Comparison of ENCODE assay signal across 25 cellular contexts in the genomic region with DNA sequence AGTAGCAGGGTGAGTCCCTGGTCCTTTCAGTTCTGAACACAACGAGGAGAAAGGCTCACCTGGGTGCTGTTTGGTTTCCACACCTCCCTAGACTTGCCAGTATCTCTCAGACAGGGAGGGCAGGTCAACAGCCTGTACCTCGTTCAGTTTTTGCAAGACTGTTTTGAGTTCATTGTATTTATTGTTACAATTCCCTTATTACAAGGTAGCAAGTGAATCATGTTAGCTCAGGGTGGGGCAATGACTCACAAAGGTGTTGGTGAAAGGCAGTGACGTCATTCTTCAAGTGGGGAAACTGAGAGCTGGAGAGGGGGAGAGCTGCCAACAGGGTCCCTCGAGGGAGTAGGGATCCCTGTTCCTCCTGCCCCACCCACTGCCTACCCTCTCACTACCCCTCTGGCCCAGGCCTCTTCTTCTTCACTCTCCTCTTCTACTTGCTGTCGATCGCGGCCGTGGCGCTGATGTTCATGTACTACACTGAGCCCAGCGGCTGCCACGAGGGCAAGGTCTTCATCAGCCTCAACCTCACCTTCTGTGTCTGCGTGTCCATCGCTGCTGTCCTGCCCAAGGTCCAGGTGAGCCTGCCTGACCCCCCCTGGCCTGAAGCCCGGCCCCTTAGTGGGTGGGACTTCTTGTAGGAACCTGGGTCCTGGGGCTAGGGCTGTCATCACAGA. TPM values are rescaled to one million over a fixed set of nuclear protein-coding genes. Genes with fewer than 3 reads are reported as not detected.
DNase-seq lines count a peak whose midpoint lies in the region; ATAC-seq, FAIRE-seq and TF ChIP-seq lines count a peak whose summit lies in the region.
"Had no signal": no experiment of that assay in that cellular context is flagged by ENCODE, and none has a peak within 500 bp of the region (broad histone marks: within the 10 kb centered on the region; RNA-seq: fewer than 3 reads in every experiment).

No MANE protein-coding gene starts in this region.

- no peak overlapping the region for H3K9ac ChIP-seq in GM12878 (ENCODE audit: control insufficient read depth, insufficient read depth, low read length)
- H3K9ac ChIP-seq in endodermal cell (ENCODE audit: extremely low read depth, low read length, poor library complexity, severe bottlenecking), result no peak overlapping the region

- H3K4me3 ChIP-seq in GM12865 (ENCODE audit: low read depth, low read length), result no peak overlapping the region
- no peak overlapping the region for H3K4me3 ChIP-seq in GM12878
- H3K4me3 ChIP-seq in endodermal cell (ENCODE audit: low read length), result no peak overlapping the region
- H3K4me3 ChIP-seq: coronary artery, smooth muscle cell had no signal

- TF ChIP-seq POLR2A in GM12878 (IDR thresholded peaks at IDR 0.05; ENCODE audit: low read depth, low read length), result no peak

- TF ChIP-seq EP300 in GM12878 (IDR thresholded peaks at IDR 0.05; ENCODE audit: borderline replicate concordance in 1 of 2, control insufficient read depth in 1 of 2, low read depth in 2 of 2, low read length in 2 of 2), result no peak

- RAD21 ChIA-PET in GM12878 (lab: Charles Lee; ENCODE audit: unreplicated experiment), result interaction anchor here (1.4 to 9.6 kb wide), 4 partner anchors 31 to 122 kb away, joined by 3 to 99 read pairs (median 52); no protein-coding TSS in a partner anchor

- peaks cover 11% of the 10 kb centered on the region for H3K4me1 ChIP-seq in GM12878 (ENCODE audit: control insufficient read depth, insufficient read depth, low read length)
- H3K4me1 ChIP-seq in endodermal cell (ENCODE audit: control insufficient read depth, insufficient read depth, low read length), result no peaks in the 10 kb centered on the region

- no peaks in the 10 kb centered on the region for H4K20me1 ChIP-seq in GM12878 (ENCODE audit: control insufficient read depth, insufficient read depth)

- intact Hi-C loops in GM12878 (cut with micrococcal nuclease; ENCODE audit: unreplicated experiment), result no loop called here
- intact Hi-C loops in left colon (cut with DNase I, micrococcal nuclease), result no loop called here

- peak; percentile 28 for DNase-seq in GM12865 (ENCODE audit: low read depth)
- no peak for DNase-seq in GM12878 (ENCODE audit: low read depth, low spot score)
- DNase-seq in left colon, result no peak
- DNase-seq in CD1c-positive myeloid dendritic cell (ENCODE audit: extremely low spot score), result no peak
- DNase-seq in effector CD8-positive, alpha-beta T cell (lab: John Stamatoyannopoulos, UW), result no peak
- no peak for DNase-seq in endodermal cell
- DNase-seq in NCI-H2107 (lab: John Stamatoyannopoulos, UW), result no peak
- DNase-seq: activated CD4-positive, alpha-beta T cell treated with anti-CD3 and anti-CD28 coated beads, Interleukin-2, amount 10 ng/mL, durations not matched to agents 24 days and 14 days; activated naive CD4-positive, alpha-beta T cell treated with anti-CD3 and anti-CD28 coated beads for 36 hours; activated T-cell treated with anti-CD3 and anti-CD28 coated beads, Interleukin-2, amount 50 U/mL, for 48 hours; HFFc6; KG1; kidney glomerular epithelial cell; MV-4-11; stimulated activated CD4-positive, alpha-beta T cell treated with anti-CD3 and anti-CD28 coated beads, Interleukin-2, amount 100 ng/mL, for 24 hours; substantia nigra had no signal

- 0 out of 2 replicates have a peak overlapping the region, but pooled peaks have one; percentile 3 for H3K27ac ChIP-seq in 22Rv1
- no peak overlapping the region for H3K27ac ChIP-seq in GM12878 (ENCODE audit: control insufficient read depth, insufficient read depth)
- no peak overlapping the region for H3K27ac ChIP-seq in endodermal cell (ENCODE audit: low read depth, low read length)
- H3K27ac ChIP-seq: coronary artery, VCaP had no signal

- in situ Hi-C loops in GM12878 (cut with MboI), result loop anchor here (10.0 kb wide), 2 partner anchors 118 to 242 kb away; no protein-coding TSS in a partner anchor

- no peaks in the 10 kb centered on the region for H3K4me1 Mint-ChIP-seq in endodermal cell
- H3K4me1 Mint-ChIP-seq: activated CD4-positive, alpha-beta T cell treated with anti-CD3 and anti-CD28 coated beads, Interleukin-2, amount 10 ng/mL, durations not matched to agents 24 days and 14 days had no signal

- FAIRE-seq in GM12878 (lab: Jason Lieb, UNC), result no peak
- FAIRE-seq: D721Med had no signal

- H3K4me3 Mint-ChIP-seq in endodermal cell, result no peak overlapping the region
- H3K4me3 Mint-ChIP-seq: activated CD4-positive, alpha-beta T cell treated with anti-CD3 and anti-CD28 coated beads, Interleukin-2, amount 10 ng/mL, durations not matched to agents 24 days and 14 days; activated naive CD4-positive, alpha-beta T cell treated with anti-CD3 and anti-CD28 coated beads for 36 hours; CD14-positive monocyte; HFFc6; stimulated activated effector memory CD8-positive, alpha-beta T cell treated with anti-CD3 and anti-CD28 coated beads, Interleukin-12 subunit alpha, Interleukin-12 subunit beta, amount 100 ng/mL, for 72 hours had no signal

- H3K27me3 ChIP-seq in GM12878 (replicated peaks in 1 of 2; ENCODE audit: control insufficient read depth in 2 of 2, insufficient read depth in 2 of 2, low read length in 1 of 2) (no peaks in the 10 kb centered on the region), endodermal cell (ENCODE audit: control insufficient read depth, insufficient read depth, low read length, poor library complexity, severe bottlenecking) (no peaks in the 10 kb centered on the region)

- BruUV-seq in GM12878 (replicated peaks; lab: Mats Ljungman, UMichigan), result no TSS peak

- H3K79me2 ChIP-seq in GM12878 (ENCODE audit: control insufficient read depth, insufficient read depth, low read length), result no peaks in the 10 kb centered on the region

- H3K4me2 ChIP-seq in GM12878 (ENCODE audit: control insufficient read depth, insufficient read depth), result no peak overlapping the region
- H3K4me2 ChIP-seq: smooth muscle cell had no signal

- H3K36me3 ChIP-seq in GM12878 (ENCODE audit: control insufficient read depth in 2 of 2, insufficient read depth in 2 of 2, low read length in 1 of 2) (no peaks in the 10 kb centered on the region; a peak in 1 of 4 replicates), endodermal cell (ENCODE audit: control insufficient read depth, insufficient read depth, low read length) (no peaks in the 10 kb centered on the region)

- H3K9me3 Mint-ChIP-seq in endodermal cell, result no peaks in the 10 kb centered on the region
- H3K9me3 Mint-ChIP-seq: activated CD4-positive, alpha-beta T cell treated with anti-CD3 and anti-CD28 coated beads, Interleukin-2, amount 10 ng/mL, durations not matched to agents 24 days and 14 days; activated naive CD4-positive, alpha-beta T cell treated with anti-CD3 and anti-CD28 coated beads for 36 hours; CD14-positive monocyte; HFFc6; stimulated activated effector memory CD8-positive, alpha-beta T cell treated with anti-CD3 and anti-CD28 coated beads, Interleukin-12 subunit alpha, Interleukin-12 subunit beta, amount 100 ng/mL, for 72 hours had no signal

- SMC1A ChIA-PET in GM12878 (lab: Charles Lee; ENCODE audit: uncharacterized antibody, unreplicated experiment), result interaction anchor here (1.0 to 8.5 kb wide), 8 partner anchors 10 to 123 kb away, joined by 3 to 135 read pairs (median 6); no protein-coding TSS in a partner anchor

- CTCF ChIA-PET in GM12878 (lab: Yijun Ruan, JAX), result interaction anchor here (0.6 to 10.6 kb wide), 7 partner anchors 15 to 264 kb away, joined by 3 to 204 read pairs (median 41); no protein-coding TSS in a partner anchor

- 70% methylated on average over 14 of the region's 14 CpGs for WGBS in GM12878 (ENCODE audit: insufficient coverage, insufficient replicate concordance, low lambda C conversion rate, missing lambda C conversion rate)
- WGBS in endodermal cell (ENCODE audit: insufficient coverage in 1 of 2, insufficient read length in 1 of 2), 2 experiments, result 87 to 97% methylated on average over 11 to 14 of the region's 14 CpGs

- no peak overlapping the region for H2AFZ ChIP-seq in GM12878 (ENCODE audit: control insufficient read depth, low read depth, low read length)

- no peak for TF ChIP-seq CTCF in 22Rv1 (IDR thresholded peaks at IDR 0.05)
- TF ChIP-seq CTCF in GM12865 (IDR thresholded peaks at IDR 0.05; ENCODE audit: insufficient read depth, low read depth, low read length, missing control alignments), result no peak
- TF ChIP-seq CTCF in GM12878 (IDR thresholded peaks at IDR 0.05 in 2 of 3, conservative IDR thresholded peaks at IDR 0.05 in 1 of 3; ENCODE audit: control insufficient read depth in 2 of 3, extremely low read depth in 1 of 3, insufficient read depth in 1 of 3, low read depth in 3 of 3, low read length in 3 of 3), result no peak
- TF ChIP-seq CTCF in endodermal cell (conservative IDR thresholded peaks at IDR 0.05), result no peak

- ATAC-seq in GM12878, result no peak
- ATAC-seq in left colon, result peak; percentile 52
- ATAC-seq: SK-N-SH treated with all-trans-retinoic acid at 6 μM for 48 hours; stimulated activated effector memory CD8-positive, alpha-beta T cell treated with anti-CD3 and anti-CD28 coated beads, Interleukin-12 subunit alpha, Interleukin-12 subunit beta, amount 100 ng/mL, for 72 hours had no signal

- H3K9me3 ChIP-seq in GM12878 (replicated peaks; ENCODE audit: control insufficient read depth, insufficient read depth, low read length) (no peaks in the 10 kb centered on the region), endodermal cell (ENCODE audit: control insufficient read depth, low read length) (no peaks in the 10 kb centered on the region)

- no peak overlapping the region for H3K27ac Mint-ChIP-seq in endodermal cell
- H3K27ac Mint-ChIP-seq: activated CD4-positive, alpha-beta T cell treated with anti-CD3 and anti-CD28 coated beads, Interleukin-2, amount 10 ng/mL, durations not matched to agents 24 days and 14 days; activated naive CD4-positive, alpha-beta T cell treated with anti-CD3 and anti-CD28 coated beads for 36 hours; HFFc6; stimulated activated effector memory CD8-positive, alpha-beta T cell treated with anti-CD3 and anti-CD28 coated beads, Interleukin-12 subunit alpha, Interleukin-12 subunit beta, amount 100 ng/mL, for 72 hours had no signal

- peaks cover 28% of the 10 kb centered on the region for H3K36me3 Mint-ChIP-seq in endodermal cell (ENCODE audit: low read depth)
- H3K36me3 Mint-ChIP-seq: stimulated activated effector memory CD8-positive, alpha-beta T cell treated with anti-CD3 and anti-CD28 coated beads, Interleukin-12 subunit alpha, Interleukin-12 subunit beta, amount 100 ng/mL, for 72 hours had no signal

- no peak for TF ChIP-seq RAD21 in GM12878 (IDR thresholded peaks at IDR 0.05; ENCODE audit: insufficient read depth, low read depth, low read length)

- no peaks in the 10 kb centered on the region for H3K27me3 Mint-ChIP-seq in endodermal cell (ENCODE audit: insufficient read depth)

- POLR2A ChIA-PET in GM12878 (lab: Charles Lee), result interaction anchor here (0.7 to 1.0 kb wide), 2 partner anchors 83 to 85 kb away, joined by 3 read pairs; no protein-coding TSS in a partner anchor

RNA-seq across cellular contexts. Expression of gene SERINC2, which starts 13.4 kb away (rescaled TPM):
- 0.24 TPM in 1 of 2 replicates, not detected in the other for total RNA-seq in GM12878 (2013; cell fraction: nucleolus; rRNA removed)
- total RNA-seq in GM12878 (2014; rRNA removed) (0.11 and 0.45 TPM in 2 replicates), GM12878 (2014; rRNA removed; fragmentation: Illumina TruSeq; extraction: Trizol) (0.22 and 0.28 TPM in 2 replicates), GM12878 (2021) (0.54 and 0.82 TPM in 2 replicates), left colon (100 to 1,000 TPM; 274 to 381 TPM), endodermal cell (10 to 100 TPM; 25.9 to 35.1 TPM)
- polyA plus RNA-seq in GM12878 (2011; ENCODE audit: low read depth), result 0.41 TPM
- polyA plus RNA-seq in GM12878 (2011; rRNA removed) (2.5 and 9.4 TPM in 2 replicates), GM12878 (2014; fragmentation: Illumina TruSeq; extraction: Trizol) (0.32 TPM in 1 of 2 replicates, not detected in the other), GM12878 (2014; fragmentation: Nextera tagmentation; extraction: Ambion mirVana) (under 1 TPM; 0.02 to 0.05 TPM), GM12878 (2014; rRNA removed) (0.72 and 1.0 TPM in 2 replicates), GM12878 (2016; fragmentation: Nextera tagmentation; extraction: Ambion mirVana) (under 1 TPM; 0.72 to 0.88 TPM)
- 15.6 and 18.0 TPM in 2 replicates for polyA plus RNA-seq in GM12878 (2011; cell fraction: cytosol; rRNA removed)
- polyA plus RNA-seq in GM12878 (2011; cell fraction: nucleus; rRNA removed), result 18.3 and 23.5 TPM in 2 replicates
- polyA plus RNA-seq in GM12878 (2012), result 1.3 and 1.9 TPM in 2 replicates
- 9.0 and 14.5 TPM in 2 replicates for polyA minus RNA-seq in GM12878 (2011; rRNA and poly(A)+ RNA removed)
- 5.4 and 6.8 TPM in 2 replicates for polyA minus RNA-seq in GM12878 (2011; cell fraction: cytosol; rRNA and poly(A)+ RNA removed)
- 9.2 and 15.2 TPM in 2 replicates for polyA minus RNA-seq in GM12878 (2011; cell fraction: nucleus; rRNA and poly(A)+ RNA removed)
- polyA plus RNA-seq in endodermal cell (2013, experiment 1 of 2), result 37.5 TPM
- 31.6 TPM for polyA plus RNA-seq in endodermal cell (2013, experiment 2 of 2)
- total RNA-seq: activated CD4-positive, alpha-beta T cell treated with anti-CD3 and anti-CD28 coated beads, Interleukin-2, amount 10 ng/mL, durations not matched to agents 24 days and 14 days; T-helper 2 cell treated with Interferon-gamma antibody and Interleukin-4, amounts not matched to agents 100 ng/mL and 5 ng/mL, for 36 hours had no signal

RNA-seq across cellular contexts. Expression of gene FABP3, which starts 53.5 kb away (rescaled TPM):
- total RNA-seq in GM12878 (2013; cell fraction: nucleolus; rRNA removed), result 0.95 and 1.2 TPM in 2 replicates
- total RNA-seq in GM12878 (2014; rRNA removed) (0.33 and 0.62 TPM in 2 replicates), GM12878 (2014; rRNA removed; fragmentation: Illumina TruSeq; extraction: Trizol) (0.36 and 0.64 TPM in 2 replicates), GM12878 (2021) (0.43 TPM in 1 of 2 replicates, not detected in the other), left colon (1 to 10 TPM; 1.9 to 4.8 TPM), endodermal cell (1 to 10 TPM; 3.0 to 3.4 TPM)
- polyA plus RNA-seq in GM12878 (2011; ENCODE audit: low read depth), result 9.4 TPM
- polyA plus RNA-seq in GM12878 (2011; rRNA removed) (0.39 and 0.43 TPM in 2 replicates), GM12878 (2014; fragmentation: Illumina TruSeq; extraction: Trizol) (0.44 and 0.82 TPM in 2 replicates), GM12878 (2014; fragmentation: Nextera tagmentation; extraction: Ambion mirVana) (1 to 10 TPM in 1 of 2 experiments, under 1 TPM in 1; 0.72 to 1.2 TPM), GM12878 (2014; rRNA removed) (0.59 and 1.1 TPM in 2 replicates), GM12878 (2016; fragmentation: Nextera tagmentation; extraction: Ambion mirVana) (1 to 10 TPM in 1 of 2 experiments, not detected in 1; 1.1 TPM)
- polyA plus RNA-seq in GM12878 (2011; cell fraction: cytosol; rRNA removed), result 0.37 TPM in 2 replicates
- 0.49 TPM in 1 of 2 replicates, not detected in the other for polyA plus RNA-seq in GM12878 (2011; cell fraction: nucleus; rRNA removed)
- polyA plus RNA-seq in GM12878 (2012), result 12.6 and 13.4 TPM in 2 replicates
- polyA minus RNA-seq in GM12878 (2011; rRNA and poly(A)+ RNA removed), result 0.93 TPM in 1 of 2 replicates, not detected in the other
- not detected in 2 replicates for polyA minus RNA-seq in GM12878 (2011; cell fraction: cytosol; rRNA and poly(A)+ RNA removed)
- polyA minus RNA-seq in GM12878 (2011; cell fraction: nucleus; rRNA and poly(A)+ RNA removed), result not detected in 2 replicates
- 15.8 TPM for polyA plus RNA-seq in endodermal cell (2013, experiment 1 of 2)
- polyA plus RNA-seq in endodermal cell (2013, experiment 2 of 2), result 12.7 TPM
- total RNA-seq: activated CD4-positive, alpha-beta T cell treated with anti-CD3 and anti-CD28 coated beads, Interleukin-2, amount 10 ng/mL, durations not matched to agents 24 days and 14 days; activated naive CD4-positive, alpha-beta T cell treated with anti-CD3 and anti-CD28 coated beads for 36 hours; T-helper 2 cell treated with Interferon-gamma antibody and Interleukin-4, amounts not matched to agents 100 ng/mL and 5 ng/mL, for 36 hours had no signal
- polyA plus RNA-seq: CD14-positive monocyte had no signal

Comparison
In these comparisons a context has a peak if more than half of its experiments do, and no peak if none do; other contexts are left out.
1. RNA of gene SERINC2, which starts 13.4 kb away (total RNA-seq): 274 to 381 TPM in left colon and 25.9 to 35.1 TPM in endodermal cell; 0.11 to 0.82 TPM in GM12878; every median in the first group is over 10 times any median in the second.